Comparison of ENCODE assay signal across 8 cellular contexts in genomic region chr6:33592595-33593413, GRCh38. TPM values are rescaled to one million over a fixed set of nuclear protein-coding genes. Genes with fewer than 3 reads are reported as not detected.
DNase-seq lines count a peak whose midpoint lies in the region; ATAC-seq, FAIRE-seq and TF ChIP-seq lines count a peak whose summit lies in the region.

No MANE protein-coding gene starts in this region.

- H3K4me1 Mint-ChIP-seq in activated CD8-positive, alpha-beta memory T cell treated with anti-CD3 and anti-CD28 coated beads, Interleukin-2, amount 10 ng/mL, durations not matched to agents 7 days and 5 days: peaks cover 38% of the 10 kb centered on the region

- peak overlapping the region; percentile 35 for H3K27ac ChIP-seq in foreskin keratinocyte

- peaks cover 3% of the 10 kb centered on the region for H3K27me3 Mint-ChIP-seq in activated CD8-positive, alpha-beta memory T cell treated with anti-CD3 and anti-CD28 coated beads, Interleukin-2, amount 10 ng/mL, durations not matched to agents 7 days and 5 days

- H3K36me3 Mint-ChIP-seq in activated CD8-positive, alpha-beta memory T cell treated with anti-CD3 and anti-CD28 coated beads, Interleukin-2, amount 10 ng/mL, durations not matched to agents 7 days and 5 days: no peaks in the 10 kb centered on the region

- CTCF ChIA-PET in activated CD8-positive, alpha-beta memory T cell treated with anti-CD3 and anti-CD28 coated beads, Interleukin-2, amount 10 ng/mL, durations not matched to agents 7 days and 5 days (lab: Charles Lee): interaction anchor here (0.8 to 2.9 kb wide), 7 partner anchors 9 to 179 kb away, joined by 3 to 12 read pairs (median 6); partner anchors contain the start of gene ITPR3

- H3K27me3 ChIP-seq in foreskin keratinocyte: no peaks in the 10 kb centered on the region

- peaks cover 26% of the 10 kb centered on the region for H3K4me1 ChIP-seq in foreskin keratinocyte

- peak overlapping the region; percentile 50 for H3K4me3 Mint-ChIP-seq in activated CD8-positive, alpha-beta memory T cell treated with anti-CD3 and anti-CD28 coated beads, Interleukin-2, amount 10 ng/mL, durations not matched to agents 7 days and 5 days

- H3K27ac Mint-ChIP-seq in activated CD8-positive, alpha-beta memory T cell treated with anti-CD3 and anti-CD28 coated beads, Interleukin-2, amount 10 ng/mL, durations not matched to agents 7 days and 5 days: peak overlapping the region; percentile 2

- no peaks in the 10 kb centered on the region for H3K9me3 Mint-ChIP-seq in activated CD8-positive, alpha-beta memory T cell treated with anti-CD3 and anti-CD28 coated beads, Interleukin-2, amount 10 ng/mL, durations not matched to agents 7 days and 5 days (ENCODE audit: low read depth)

- peak; percentile 39 for ATAC-seq in HG03045 (IDR thresholded peaks at IDR 0.05; ENCODE audit: unreplicated experiment)
- peak; percentile 73 for ATAC-seq in activated CD8-positive, alpha-beta memory T cell treated with anti-CD3 and anti-CD28 coated beads, Interleukin-2, amount 10 ng/mL, durations not matched to agents 7 days and 5 days
- peak; percentile 13 for ATAC-seq in foreskin keratinocyte

- no peak for TF ChIP-seq POLR2A in GM12891 (IDR thresholded peaks at IDR 0.05; ENCODE audit: low read depth, low read length)

- DNase-seq in GM12891 (ENCODE audit: insufficient read length, low spot score) (peak; percentile 67), foreskin keratinocyte (no peak), NCI-H2227 treated with DMSO at 0.1 percent for 48 hours (lab: John Stamatoyannopoulos, UW) (no peak), NCI-H128 (lab: John Stamatoyannopoulos, UW; ENCODE audit: unreplicated experiment) (no peak), NCI-H1930 (lab: John Stamatoyannopoulos, UW) (no peak)
- DNase-seq in activated CD8-positive, alpha-beta memory T cell treated with anti-CD3 and anti-CD28 coated beads, Interleukin-2, amount 10 ng/mL, durations not matched to agents 7 days and 5 days: peak; percentile 64
- peak; percentile 44 for DNase-seq in stimulated activated CD4-positive, alpha-beta T cell treated with anti-CD3 and anti-CD28 coated beads, Interleukin-4, amount 100 ng/mL, for 24 hours

- FAIRE-seq in GM12891 (lab: Jason Lieb, UNC): peak; percentile 94

- TF ChIP-seq CTCF in foreskin keratinocyte (conservative IDR thresholded peaks at IDR 0.05): no peak

TF ChIP-seq in GM12891, 5 proteins besides CTCF, POLR2A, EP300 and RAD21:
- TF ChIP-seq POLR2AphosphoS5 (IDR thresholded peaks at IDR 0.05; ENCODE audit: low read depth, low read length) (no peak), POU2F2 (IDR thresholded peaks at IDR 0.05; ENCODE audit: low read depth, low read length) (peak; percentile 74; the same call in 1 of the 2 replicates), PAX5 (IDR thresholded peaks at IDR 0.05; ENCODE audit: insufficient read depth, low read length, severe bottlenecking) (peak; percentile 95), TAF1 (IDR thresholded peaks at IDR 0.05; ENCODE audit: low read depth, low read length) (no peak), SPI1 (IDR thresholded peaks at IDR 0.05; ENCODE audit: low read depth, low read length) (no peak)

RNA-seq across cellular contexts. Expression of gene BAK1, which starts 12.7 kb away (rescaled TPM):
- polyA plus RNA-seq in GM12891 (2012; ENCODE audit: low read depth, missing spikeins): 25.7 TPM
- total RNA-seq in activated CD8-positive, alpha-beta memory T cell treated with anti-CD3 and anti-CD28 coated beads, Interleukin-2, amount 10 ng/mL, durations not matched to agents 7 days and 5 days: 10 to 100 TPM; 70.9 to 74.4 TPM
- total RNA-seq in foreskin keratinocyte: 77.0 and 82.9 TPM in 2 replicates
- polyA plus RNA-seq in foreskin keratinocyte: 92.0 and 93.8 TPM in 2 replicates

RNA-seq across cellular contexts. Expression of gene ITPR3, which starts 28.3 kb away (rescaled TPM):
- polyA plus RNA-seq in GM12891 (2012; ENCODE audit: low read depth, missing spikeins): 8.5 TPM
- 10 to 100 TPM; 44.9 to 71.3 TPM for total RNA-seq in activated CD8-positive, alpha-beta memory T cell treated with anti-CD3 and anti-CD28 coated beads, Interleukin-2, amount 10 ng/mL, durations not matched to agents 7 days and 5 days
- 76.5 and 82.0 TPM in 2 replicates for total RNA-seq in foreskin keratinocyte
- polyA plus RNA-seq in foreskin keratinocyte: 23.4 and 26.1 TPM in 2 replicates

Comparison
In these comparisons a context has a peak if more than half of its experiments do, and no peak if none do; other contexts are left out.
1. DNase-seq: peak in GM12891 (single experiment), activated CD8-positive, alpha-beta memory T cell treated with anti-CD3 and anti-CD28 coated beads, Interleukin-2, amount 10 ng/mL, durations not matched to agents 7 days and 5 days (single experiment) and stimulated activated CD4-positive, alpha-beta T cell treated with anti-CD3 and anti-CD28 coated beads, Interleukin-4, amount 100 ng/mL, for 24 hours (single experiment); none in foreskin keratinocyte (0 of 2), NCI-H2227 treated with DMSO at 0.1 percent for 48 hours (single experiment), NCI-H128 (single experiment) and NCI-H1930 (0 of 2).
2. ATAC-seq: peak in every context shown above with its lines; median percentile 73 in activated CD8-positive, alpha-beta memory T cell treated with anti-CD3 and anti-CD28 coated beads, Interleukin-2, amount 10 ng/mL, durations not matched to agents 7 days and 5 days; 39 in HG03045; 13 in foreskin keratinocyte.